ENCODE assay signal across 1 cellular context in genomic region chr12:27277846-27278260, GRCh38.
TF ChIP-seq lines count a peak whose summit lies in the region.

No MANE protein-coding gene starts in this region.

TF ChIP-seq in HEK293, 187 proteins besides CTCF, POLR2A, EP300 and RAD21 (continued from another document and continues in another):
- TF ChIP-seq ZNF280D (tag by site-specific recombination; IDR thresholded peaks at IDR 0.05) (no peak), KLF7 (tag by site-specific recombination; IDR thresholded peaks at IDR 0.05; ENCODE audit: borderline replicate concordance) (no peak), ZNF404 (tag by site-specific recombination; IDR thresholded peaks at IDR 0.05) (no peak), ZNF169 (tag by site-specific recombination; IDR thresholded peaks at IDR 0.05) (no peak), ZNF292 (tag by site-specific recombination; IDR thresholded peaks at IDR 0.05; ENCODE audit: borderline replicate concordance, low read depth) (no peak), ZNF558 (tag by site-specific recombination; IDR thresholded peaks at IDR 0.05) (no peak), HIC1 (tag by site-specific recombination; IDR thresholded peaks at IDR 0.05) (no peak), SP2 (tag by site-specific recombination; IDR thresholded peaks at IDR 0.05) (peak; percentile 28; the same call in 1 of the 2 replicates), ZNF660 (tag by site-specific recombination; IDR thresholded peaks at IDR 0.05) (no peak), GFI1B (tag by site-specific recombination; IDR thresholded peaks at IDR 0.05) (peak; percentile 80), ZNF776 (tag by site-specific recombination; IDR thresholded peaks at IDR 0.05; ENCODE audit: borderline replicate concordance) (no peak), ZNF266 (tag by site-specific recombination; IDR thresholded peaks at IDR 0.05; ENCODE audit: low read depth) (no peak), OSR2 (tag by site-specific recombination; IDR thresholded peaks at IDR 0.05) (peak; percentile 32; the same call in 1 of the 2 replicates), ZNF341 (tag by site-specific recombination; IDR thresholded peaks at IDR 0.05; ENCODE audit: low read depth) (no peak), ZNF239 (tag by site-specific recombination; IDR thresholded peaks at IDR 0.05) (no peak), ZBTB44 (tag by site-specific recombination; IDR thresholded peaks at IDR 0.05) (0 out of 2 replicates have a peak, but pooled peaks have one; percentile 29), ZNF514 (tag by site-specific recombination; IDR thresholded peaks at IDR 0.05) (no peak), ZNF24 (tag by site-specific recombination; IDR thresholded peaks at IDR 0.05) (no peak), ZNF280C (tag by site-specific recombination; IDR thresholded peaks at IDR 0.05) (no peak), TCF7L2 (IDR thresholded peaks at IDR 0.05; ENCODE audit: borderline replicate concordance, low read depth, low read length) (no peak), ZNF174 (tag by site-specific recombination; IDR thresholded peaks at IDR 0.05) (no peak), ZNF837 (tag by site-specific recombination; IDR thresholded peaks at IDR 0.05) (no peak), SALL2 (tag by site-specific recombination; IDR thresholded peaks at IDR 0.05; ENCODE audit: borderline replicate concordance) (no peak), ZSCAN5A (tag by site-specific recombination; IDR thresholded peaks at IDR 0.05) (no peak), ZFP37 (tag by site-specific recombination; IDR thresholded peaks at IDR 0.05) (no peak), ZNF544 (tag by site-specific recombination; IDR thresholded peaks at IDR 0.05) (no peak), ZSCAN30 (tag by site-specific recombination; IDR thresholded peaks at IDR 0.05) (no peak), ZNF518A (tag by site-specific recombination; conservative IDR thresholded peaks at IDR 0.05; ENCODE audit: low read depth) (no peak), ZNF18 (tag by site-specific recombination; IDR thresholded peaks at IDR 0.05) (no peak), ZBTB17 (tag by site-specific recombination; IDR thresholded peaks at IDR 0.05) (0 out of 2 replicates have a peak, but pooled peaks have one; percentile 18), SCRT2 (tag by site-specific recombination; IDR thresholded peaks at IDR 0.05) (no peak), PRDM10 (tag by site-specific recombination; IDR thresholded peaks at IDR 0.05) (no peak), MZF1 (tag by site-specific recombination; IDR thresholded peaks at IDR 0.05; ENCODE audit: borderline replicate concordance) (peak; percentile 76; the same call in 1 of the 2 replicates), ZNF354C (tag by site-specific recombination; IDR thresholded peaks at IDR 0.05; ENCODE audit: borderline replicate concordance, low read depth) (no peak), ZSCAN16 (tag by site-specific recombination; IDR thresholded peaks at IDR 0.05) (no peak)
